10 cellular contexts compared by ENCODE assay signal in genomic region chr20:8454137-8454712, GRCh38.
DNase-seq lines count a peak whose midpoint lies in the region; ATAC-seq and TF ChIP-seq lines count a peak whose summit lies in the region.
"Had no signal": no experiment of that assay in that cellular context is flagged by ENCODE, and none has a peak within 500 bp of the region (broad histone marks: within the 10 kb centered on the region; RNA-seq: fewer than 3 reads in every experiment).

No MANE protein-coding gene starts in this region.

- no peak overlapping the region for H3K27ac Mint-ChIP-seq in natural killer cell treated with Interleukin-12 subunit alpha and Interleukin-12 subunit beta and Interleukin-15 and Interleukin-18, amount 100 ng/mL, for 72 hours
- H3K27ac Mint-ChIP-seq: activated naive CD8-positive, alpha-beta T cell treated with anti-CD3 and anti-CD28 coated beads, Interleukin-2, amount 10 ng/mL, durations not matched to agents 7 days and 5 days; B cell had no signal

- H3K9me3 Mint-ChIP-seq in natural killer cell treated with Interleukin-12 subunit alpha and Interleukin-12 subunit beta and Interleukin-15 and Interleukin-18, amount 100 ng/mL, for 72 hours = no peaks in the 10 kb centered on the region
- H3K9me3 Mint-ChIP-seq: activated naive CD8-positive, alpha-beta T cell treated with anti-CD3 and anti-CD28 coated beads, Interleukin-2, amount 10 ng/mL, durations not matched to agents 7 days and 5 days had no signal

- peak; percentile 71 for ATAC-seq in GM21526 (IDR thresholded peaks at IDR 0.05; ENCODE audit: low FRiP score, unreplicated experiment)
- ATAC-seq in natural killer cell treated with Interleukin-12 subunit alpha and Interleukin-12 subunit beta and Interleukin-15 and Interleukin-18, amount 100 ng/mL, for 72 hours = peak; percentile 43 to 54
- ATAC-seq in mucosa of descending colon = no peak

- H3K4me1 Mint-ChIP-seq in natural killer cell treated with Interleukin-12 subunit alpha and Interleukin-12 subunit beta and Interleukin-15 and Interleukin-18, amount 100 ng/mL, for 72 hours (ENCODE audit: low read depth in 2 of 2) = peaks cover 28 to 29% of the 10 kb centered on the region in 2 donors
- H3K4me1 Mint-ChIP-seq: B cell had no signal

- H3K36me3 ChIP-seq in mucosa of descending colon (ENCODE audit: low read depth) = no peaks in the 10 kb centered on the region

- TF ChIP-seq CTCF in astrocyte of the cerebellum (IDR thresholded peaks at IDR 0.05; ENCODE audit: low read depth, low read length, missing control alignments) (peak; percentile 46), mucosa of descending colon (IDR thresholded peaks at IDR 0.05) (no peak)

- intact Hi-C loops in mucosa of descending colon (cut with DNase I, micrococcal nuclease) = no loop called here

- H3K36me3 Mint-ChIP-seq in natural killer cell treated with Interleukin-12 subunit alpha and Interleukin-12 subunit beta and Interleukin-15 and Interleukin-18, amount 100 ng/mL, for 72 hours = no peaks in the 10 kb centered on the region
- H3K36me3 Mint-ChIP-seq: activated naive CD8-positive, alpha-beta T cell treated with anti-CD3 and anti-CD28 coated beads, Interleukin-2, amount 10 ng/mL, durations not matched to agents 7 days and 5 days had no signal

- in situ Hi-C loops in astrocyte of the cerebellum (cut with HindIII; ENCODE audit: low sequenced_read_pairs) = no loop called here

- DNase-seq in NCI-H1092 treated with DMSO at 0.1 percent for 48 hours (lab: John Stamatoyannopoulos, UW) = peak; percentile 46
- DNase-seq in NCI-H1092 (lab: John Stamatoyannopoulos, UW) = no peak
- peak; percentile 80 to 91 for DNase-seq in NCI-H446 (lab: John Stamatoyannopoulos, UW)
- peak; percentile 49 for DNase-seq in astrocyte of the cerebellum (ENCODE audit: low read depth)
- DNase-seq in natural killer cell treated with Interleukin-12 subunit alpha and Interleukin-12 subunit beta and Interleukin-15 and Interleukin-18, amount 100 ng/mL, for 72 hours (ENCODE audit: low spot score) = no peak
- no peak for DNase-seq in NCI-H1930 (lab: John Stamatoyannopoulos, UW)
- no peak for DNase-seq in mucosa of descending colon
- DNase-seq: activated naive CD8-positive, alpha-beta T cell treated with anti-CD3 and anti-CD28 coated beads, Interleukin-2, amount 10 ng/mL, durations not matched to agents 7 days and 5 days had no signal

- H3K4me3 ChIP-seq in astrocyte of the cerebellum (ENCODE audit: low read depth, low read length) = no peak overlapping the region
- no peak overlapping the region for H3K4me3 ChIP-seq in mucosa of descending colon

- no peaks in the 10 kb centered on the region for H3K4me1 ChIP-seq in mucosa of descending colon (ENCODE audit: low read depth)

- no peak overlapping the region for H3K4me3 Mint-ChIP-seq in natural killer cell treated with Interleukin-12 subunit alpha and Interleukin-12 subunit beta and Interleukin-15 and Interleukin-18, amount 100 ng/mL, for 72 hours
- H3K4me3 Mint-ChIP-seq: activated naive CD8-positive, alpha-beta T cell treated with anti-CD3 and anti-CD28 coated beads, Interleukin-2, amount 10 ng/mL, durations not matched to agents 7 days and 5 days; B cell had no signal

- no peaks in the 10 kb centered on the region for H3K9me3 ChIP-seq in mucosa of descending colon

- no peaks in the 10 kb centered on the region for H3K27me3 Mint-ChIP-seq in natural killer cell treated with Interleukin-12 subunit alpha and Interleukin-12 subunit beta and Interleukin-15 and Interleukin-18, amount 100 ng/mL, for 72 hours
- H3K27me3 Mint-ChIP-seq: activated naive CD8-positive, alpha-beta T cell treated with anti-CD3 and anti-CD28 coated beads, Interleukin-2, amount 10 ng/mL, durations not matched to agents 7 days and 5 days; B cell had no signal

Comparison
In these comparisons a context has a peak if more than half of its experiments do, and no peak if none do; other contexts are left out.
1. DNase-seq: peak in NCI-H1092 treated with DMSO at 0.1 percent for 48 hours (single experiment), NCI-H446 (2 of 2) and astrocyte of the cerebellum (single experiment); none in NCI-H1092 (single experiment), natural killer cell treated with Interleukin-12 subunit alpha and Interleukin-12 subunit beta and Interleukin-15 and Interleukin-18, amount 100 ng/mL, for 72 hours (single experiment), NCI-H1930 (0 of 2) and mucosa of descending colon (0 of 3).